8 cellular contexts compared by ENCODE assay signal in the genomic region with DNA sequence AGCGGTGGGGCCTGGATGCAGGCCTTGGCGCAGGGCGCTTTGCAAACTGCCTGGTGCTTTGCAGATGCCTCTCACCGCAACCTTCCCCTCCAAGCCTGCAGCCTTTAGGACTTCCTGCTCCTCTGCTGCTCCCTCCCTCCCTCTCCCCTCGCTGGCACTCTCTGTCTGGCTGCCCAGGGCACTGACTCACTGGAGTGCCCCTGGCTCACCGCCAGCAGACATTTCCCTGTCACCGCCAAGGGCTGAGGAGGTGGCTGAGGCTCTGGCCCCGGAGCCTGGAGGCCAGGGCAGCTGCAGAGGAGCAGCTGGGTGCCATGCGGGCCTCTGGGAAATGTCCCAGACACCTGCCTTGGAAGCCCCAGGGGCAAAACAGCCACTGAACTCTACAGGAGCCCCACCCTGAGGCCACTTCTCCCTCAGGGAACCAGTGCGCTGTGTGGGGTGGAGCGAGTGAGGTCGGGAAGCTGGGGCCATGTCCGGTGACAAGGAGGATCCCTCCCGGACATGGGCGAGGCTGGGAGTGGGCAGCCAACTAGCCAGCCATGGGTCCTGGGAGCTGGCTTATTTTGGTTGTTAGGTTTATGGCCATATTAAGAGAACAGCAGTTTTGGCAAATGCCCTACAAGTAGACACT. TPM values are rescaled to one million over a fixed set of nuclear protein-coding genes. Genes with fewer than 3 reads are reported as not detected.
DNase-seq lines count a peak whose midpoint lies in the region; ATAC-seq lines count a peak whose summit lies in the region.

No MANE protein-coding gene starts in this region.

- H2BK12ac ChIP-seq in trophoblast cell (ENCODE audit: low read length) = no peak overlapping the region

- H3K4me1 ChIP-seq in BLaER1 (peaks cover 59% of the 10 kb centered on the region), trophoblast cell (ENCODE audit: control insufficient read depth in 1 of 2, insufficient read depth in 2 of 2, low read length in 2 of 2) (peaks cover 10% of the 10 kb centered on the region in 2 experiments)

- H2BK120ac ChIP-seq in trophoblast cell (ENCODE audit: insufficient read depth, low read length, poor library complexity) = no peak overlapping the region

- H3K9ac ChIP-seq in BLaER1 (peak overlapping the region; percentile 54; the same call in 1 of the 2 replicates), trophoblast cell (ENCODE audit: low read length) (no peak overlapping the region)

- peak; percentile 14 for DNase-seq in HCEC 1CT
- peak; percentile 97 for DNase-seq in NCI-H2196 treated with DMSO at 0.1 percent for 48 hours (lab: John Stamatoyannopoulos, UW; ENCODE audit: unreplicated experiment)
- peak; percentile 8 to 12 for DNase-seq in activated CD4-positive, alpha-beta T cell treated with anti-CD3 and anti-CD28 coated beads, Interleukin-2, amount 50 U/mL, for 4 hours
- DNase-seq in fibroblast of gingiva (ENCODE audit: low read depth) = peak; percentile 88
- peak; percentile 99 to 100 for DNase-seq in trophoblast cell
- DNase-seq in NK-92 (lab: John Stamatoyannopoulos, UW; ENCODE audit: unreplicated experiment) = no peak

- H3K23ac ChIP-seq in trophoblast cell (ENCODE audit: low read length) = no peak overlapping the region

- H3K4me2 ChIP-seq in BLaER1 = peak overlapping the region; percentile 88
- no peak overlapping the region for H3K4me2 ChIP-seq in trophoblast cell (ENCODE audit: low read length)

- H3K27ac ChIP-seq in BLaER1 (peak overlapping the region; percentile 54; the same call in 1 of the 2 replicates), trophoblast cell (ENCODE audit: low read depth, low read length) (no peak overlapping the region)

- H4K8ac ChIP-seq in trophoblast cell (ENCODE audit: low read depth, low read length) = no peak overlapping the region

- H3K18ac ChIP-seq in trophoblast cell (ENCODE audit: low read length) = no peak overlapping the region

- H3K27me3 ChIP-seq in BLaER1 = no peaks in the 10 kb centered on the region
- no peaks in the 10 kb centered on the region for H3K27me3 ChIP-seq in trophoblast cell (ENCODE audit: insufficient read depth, low read length)

- no peak overlapping the region for H2AFZ ChIP-seq in trophoblast cell (ENCODE audit: insufficient read depth, low read length, poor library complexity)

- no peak overlapping the region for H2BK5ac ChIP-seq in trophoblast cell (ENCODE audit: low read depth, low read length, poor library complexity)

- H2AK5ac ChIP-seq in trophoblast cell (ENCODE audit: low read length) = no peak overlapping the region

- no peaks in the 10 kb centered on the region for H3K9me3 ChIP-seq in BLaER1
- peaks cover 2% of the 10 kb centered on the region for H3K9me3 ChIP-seq in trophoblast cell (ENCODE audit: insufficient read depth, low read depth, low read length)

- H3K14ac ChIP-seq in trophoblast cell (ENCODE audit: low read length) = no peak overlapping the region

- no peaks in the 10 kb centered on the region for H4K20me1 ChIP-seq in BLaER1

- H3K4ac ChIP-seq in trophoblast cell (ENCODE audit: low read depth, low read length) = no peak overlapping the region

- no peak for ATAC-seq in HG02840 (IDR thresholded peaks at IDR 0.05; ENCODE audit: low FRiP score, unreplicated experiment)

- no peak overlapping the region for H3K4me3 ChIP-seq in BLaER1
- H3K4me3 ChIP-seq in trophoblast cell (ENCODE audit: low read depth, low read length) = no peak overlapping the region

- H4K91ac ChIP-seq in trophoblast cell (ENCODE audit: low read depth, low read length) = no peak overlapping the region

- no peaks in the 10 kb centered on the region for H3K79me2 ChIP-seq in trophoblast cell (ENCODE audit: control insufficient read depth, insufficient read depth, low read length, poor library complexity)

- H4K12ac ChIP-seq in trophoblast cell (ENCODE audit: low read depth, low read length) = no peak overlapping the region

- H3K79me1 ChIP-seq in trophoblast cell (ENCODE audit: low read length) = no peaks in the 10 kb centered on the region

- WGBS in trophoblast cell (ENCODE audit: extremely low coverage, insufficient coverage, insufficient read length) = no CpG with 5 or more reads among the region's 15 CpGs

- H3K36me3 ChIP-seq in BLaER1 (no peaks in the 10 kb centered on the region), trophoblast cell (ENCODE audit: control insufficient read depth in 1 of 2, insufficient read depth in 2 of 2, low read length in 2 of 2) (peaks cover 0 to 2% of the 10 kb centered on the region in 2 experiments)

RNA-seq across cellular contexts. Expression of a gene that starts 53.4 kb away (rescaled TPM):
- 27.5 and 27.8 TPM in 2 replicates for polyA plus RNA-seq in trophoblast cell (2013)
